Comparison of ENCODE assay signal across 18 cellular contexts in the genomic region with DNA sequence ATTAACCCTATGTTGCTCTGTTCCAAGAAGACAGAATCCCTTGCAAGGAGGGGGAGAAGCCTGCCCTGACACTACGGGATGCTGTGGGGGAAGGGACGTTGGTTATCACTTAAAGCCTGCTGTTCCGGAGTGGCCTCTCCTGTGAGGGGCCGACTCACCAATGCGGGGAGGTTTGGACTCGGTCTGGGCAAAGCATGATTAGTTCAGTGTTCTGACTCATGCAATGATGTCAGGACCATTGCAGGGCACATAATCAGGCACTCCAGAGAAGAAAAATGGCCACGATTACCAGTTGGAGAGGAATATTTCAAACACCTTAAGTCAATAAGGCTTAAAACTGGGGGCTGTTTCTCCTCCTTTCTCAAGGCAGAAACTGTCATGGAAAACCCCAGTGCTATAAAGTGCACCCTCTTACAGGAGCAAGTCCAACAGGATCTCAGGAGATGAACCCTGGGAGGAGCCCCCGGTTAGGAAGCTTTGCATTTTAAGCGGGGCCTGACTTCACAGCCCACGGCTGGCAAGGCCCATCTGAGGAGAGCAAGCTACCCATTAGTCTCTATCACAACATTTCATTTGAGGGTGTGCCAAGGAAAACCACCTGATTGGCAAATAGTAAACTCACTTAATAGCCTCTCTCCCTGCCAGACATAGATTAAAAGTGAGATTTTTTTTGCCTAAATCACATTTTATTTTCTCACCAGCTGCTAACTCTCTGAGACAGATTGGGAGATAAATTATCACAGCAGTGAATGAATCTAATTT.
DNase-seq lines count a peak whose midpoint lies in the region; ATAC-seq, FAIRE-seq and TF ChIP-seq lines count a peak whose summit lies in the region.
"Had no signal": no experiment of that assay in that cellular context is flagged by ENCODE, and none has a peak within 500 bp of the region (broad histone marks: within the 10 kb centered on the region; RNA-seq: fewer than 3 reads in every experiment).

No MANE protein-coding gene starts in this region.

- peaks cover 34% of the 10 kb centered on the region for H3K27me3 Mint-ChIP-seq in progenitor cell of endocrine pancreas

- no peak for FAIRE-seq in small intestine (lab: Jason Lieb, UNC)
- FAIRE-seq: H1 had no signal

- TF ChIP-seq CTCF in fibroblast of the aortic adventitia (IDR thresholded peaks at IDR 0.05; ENCODE audit: insufficient read depth, low read length) (no peak), progenitor cell of endocrine pancreas (IDR thresholded peaks at IDR 0.05; ENCODE audit: unreplicated experiment) (no peak)

- no peaks in the 10 kb centered on the region for H3K36me3 ChIP-seq in small intestine (ENCODE audit: control insufficient read depth in 2 of 2, insufficient read depth in 2 of 2, low read length in 2 of 2)
- H3K36me3 ChIP-seq: adrenal gland had no signal

- no peak overlapping the region for H3K27ac Mint-ChIP-seq in progenitor cell of endocrine pancreas
- H3K27ac Mint-ChIP-seq: immature natural killer cell; stimulated activated naive CD8-positive, alpha-beta T cell treated with anti-CD3 and anti-CD28 coated beads, Interleukin-15, amount 100 ng/mL, for 72 hours had no signal

- H3K4me1 Mint-ChIP-seq in progenitor cell of endocrine pancreas (ENCODE audit: low read depth): peaks cover 22% of the 10 kb centered on the region
- H3K4me1 Mint-ChIP-seq: immature natural killer cell; stimulated activated naive CD8-positive, alpha-beta T cell treated with anti-CD3 and anti-CD28 coated beads, Interleukin-15, amount 100 ng/mL, for 72 hours had no signal

- H3K36me3 Mint-ChIP-seq in progenitor cell of endocrine pancreas (ENCODE audit: insufficient read depth): no peaks in the 10 kb centered on the region
- H3K36me3 Mint-ChIP-seq: immature natural killer cell had no signal

- H3K4me1 ChIP-seq in small intestine (ENCODE audit: control insufficient read depth in 2 of 2, insufficient read depth in 1 of 2, low read depth in 1 of 2, low read length in 1 of 2): no peaks in the 10 kb centered on the region
- H3K4me1 ChIP-seq: adrenal gland had no signal

- H3K4me3 ChIP-seq in fibroblast of the aortic adventitia (ENCODE audit: low read depth, low read length) (no peak overlapping the region), small intestine (ENCODE audit: low read depth in 1 of 2, low read length in 2 of 2) (no peak overlapping the region)
- H3K4me3 ChIP-seq: adrenal gland had no signal

- H3K4me3 Mint-ChIP-seq in progenitor cell of endocrine pancreas (ENCODE audit: low read depth): no peak overlapping the region
- H3K4me3 Mint-ChIP-seq: immature natural killer cell; stimulated activated naive CD8-positive, alpha-beta T cell treated with anti-CD3 and anti-CD28 coated beads, Interleukin-15, amount 100 ng/mL, for 72 hours had no signal

- ATAC-seq in SK-N-SH treated with all-trans-retinoic acid at 6 μM for 48 hours (no peak), GM18517 (IDR thresholded peaks at IDR 0.05; ENCODE audit: unreplicated experiment) (no peak)
- ATAC-seq: PC-3; stimulated activated naive CD8-positive, alpha-beta T cell treated with anti-CD3 and anti-CD28 coated beads, Interleukin-15, amount 100 ng/mL, for 72 hours had no signal

- WGBS in small intestine, 3 donors: 51 to 60% (median 53%) methylated on average over 10 of the region's 10 CpGs

- H3K27me3 ChIP-seq in small intestine (ENCODE audit: control insufficient read depth in 2 of 2, insufficient read depth in 2 of 2, low read length in 2 of 2): peaks cover 0 to 5% of the 10 kb centered on the region in 2 donors

- H3K27ac ChIP-seq in small intestine (ENCODE audit: low read depth in 1 of 2, low read length in 1 of 2): no peak overlapping the region
- H3K27ac ChIP-seq: adrenal gland had no signal

- no peaks in the 10 kb centered on the region for H3K9me3 Mint-ChIP-seq in progenitor cell of endocrine pancreas (ENCODE audit: low read depth)
- H3K9me3 Mint-ChIP-seq: nephron; stimulated activated naive CD8-positive, alpha-beta T cell treated with anti-CD3 and anti-CD28 coated beads, Interleukin-15, amount 100 ng/mL, for 72 hours had no signal

- no peaks in the 10 kb centered on the region for H3K9me3 ChIP-seq in small intestine (ENCODE audit: control insufficient read depth, low read depth)
- H3K9me3 ChIP-seq: adrenal gland had no signal

- DNase-seq in AG08396 (ENCODE audit: low spot score) (peak; percentile 21), M059J (ENCODE audit: low read depth) (peak; percentile 92), fibroblast of the aortic adventitia (ENCODE audit: low read depth) (peak; percentile 9), occipital lobe (lab: John Stamatoyannopoulos, UW) (no peak), small intestine (no peak), progenitor cell of endocrine pancreas (ENCODE audit: low spot score, unreplicated experiment) (no peak)
- DNase-seq: GF-D8; immature natural killer cell; mammary epithelial cell; NCI-H1048; NCI-H446; PC-3; stimulated activated naive CD8-positive, alpha-beta T cell treated with anti-CD3 and anti-CD28 coated beads, Interleukin-15, amount 100 ng/mL, for 72 hours had no signal

TF ChIP-seq in SK-N-SH treated with all-trans-retinoic acid at 6 μM for 48 hours, 23 proteins besides CTCF, POLR2A, EP300 and RAD21:
- TF ChIP-seq TCF4 (CRISPR knock-in tag; IDR thresholded peaks at IDR 0.05; ENCODE audit: borderline replicate concordance) (peak; percentile 63; the same call in 1 of the 2 replicates), ARNTL (CRISPR knock-in tag; IDR thresholded peaks at IDR 0.05; ENCODE audit: borderline replicate concordance, low read depth) (no peak), ZNF8 (CRISPR knock-in tag; IDR thresholded peaks at IDR 0.05) (no peak)
- TF ChIP-seq, protein P1, sequence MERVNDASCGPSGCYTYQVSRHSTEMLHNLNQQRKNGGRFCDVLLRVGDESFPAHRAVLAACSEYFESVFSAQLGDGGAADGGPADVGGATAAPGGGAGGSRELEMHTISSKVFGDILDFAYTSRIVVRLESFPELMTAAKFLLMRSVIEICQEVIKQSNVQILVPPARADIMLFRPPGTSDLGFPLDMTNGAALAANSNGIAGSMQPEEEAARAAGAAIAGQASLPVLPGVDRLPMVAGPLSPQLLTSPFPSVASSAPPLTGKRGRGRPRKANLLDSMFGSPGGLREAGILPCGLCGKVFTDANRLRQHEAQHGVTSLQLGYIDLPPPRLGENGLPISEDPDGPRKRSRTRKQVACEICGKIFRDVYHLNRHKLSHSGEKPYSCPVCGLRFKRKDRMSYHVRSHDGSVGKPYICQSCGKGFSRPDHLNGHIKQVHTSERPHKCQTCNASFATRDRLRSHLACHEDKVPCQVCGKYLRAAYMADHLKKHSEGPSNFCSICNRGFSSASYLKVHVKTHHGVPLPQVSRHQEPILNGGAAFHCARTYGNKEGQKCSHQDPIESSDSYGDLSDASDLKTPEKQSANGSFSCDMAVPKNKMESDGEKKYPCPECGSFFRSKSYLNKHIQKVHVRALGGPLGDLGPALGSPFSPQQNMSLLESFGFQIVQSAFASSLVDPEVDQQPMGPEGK (CRISPR knock-in tag; IDR thresholded peaks at IDR 0.05; ENCODE audit: borderline replicate concordance): no peak

Comparison
In these comparisons a context has a peak if more than half of its experiments do, and no peak if none do; other contexts are left out.
1. DNase-seq: peak in AG08396 (single experiment), M059J (single experiment) and fibroblast of the aortic adventitia (single experiment); none in occipital lobe (single experiment), small intestine (single experiment) and progenitor cell of endocrine pancreas (single experiment).